Comparison of ENCODE assay signal across 21 cellular contexts in the genomic region with DNA sequence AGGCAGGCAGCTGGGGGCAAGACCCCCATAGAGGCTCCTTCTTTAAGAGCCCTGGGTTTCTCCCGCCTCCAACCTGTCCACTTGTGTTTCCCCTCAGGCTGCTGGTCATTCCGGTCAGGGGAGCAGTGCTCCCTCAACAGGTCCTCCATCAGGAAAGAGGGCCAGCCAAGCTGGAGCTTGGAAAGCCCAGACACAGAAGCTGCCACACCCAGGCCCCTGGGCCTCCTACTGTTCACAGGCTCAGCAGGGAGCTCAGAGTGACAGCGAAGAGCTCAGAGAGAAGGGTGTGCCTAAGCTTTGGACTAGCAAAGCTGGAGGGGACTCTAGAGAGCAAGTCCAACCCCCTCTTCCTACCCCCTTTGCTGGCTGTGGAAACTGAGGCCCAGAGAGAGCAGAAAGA. TPM values are rescaled to one million over a fixed set of nuclear protein-coding genes. Genes with fewer than 3 reads are reported as not detected.
"Had no signal": no experiment of that assay in that cellular context is flagged by ENCODE, and none has a peak within 500 bp of the region (broad histone marks: within the 10 kb centered on the region; RNA-seq: fewer than 3 reads in every experiment).

No MANE protein-coding gene starts in this region.

- H3K27ac Mint-ChIP-seq: activated CD4-positive, alpha-beta T cell treated with anti-CD3 and anti-CD28 coated beads, Interleukin-2, amount 10 ng/mL, durations not matched to agents 7 days and 5 days; activated naive CD8-positive, alpha-beta T cell; immature natural killer cell; T-helper 2 cell treated with Interferon-gamma antibody and Interleukin-4, amounts not matched to agents 5 μg/mL and 100 μg/mL, for 36 hours had no signal

- H3K36me3 Mint-ChIP-seq: activated naive CD8-positive, alpha-beta T cell had no signal

- H3K4me1 Mint-ChIP-seq: activated CD4-positive, alpha-beta T cell treated with anti-CD3 and anti-CD28 coated beads, Interleukin-2, amount 10 ng/mL, durations not matched to agents 7 days and 5 days; immature natural killer cell had no signal

- H3K9me3 Mint-ChIP-seq: activated CD4-positive, alpha-beta T cell treated with anti-CD3 and anti-CD28 coated beads, Interleukin-2, amount 10 ng/mL, durations not matched to agents 7 days and 5 days; immature natural killer cell; T-helper 2 cell treated with Interferon-gamma antibody and Interleukin-4, amounts not matched to agents 5 μg/mL and 100 μg/mL, for 36 hours had no signal

- H3K27me3 Mint-ChIP-seq: activated CD4-positive, alpha-beta T cell treated with anti-CD3 and anti-CD28 coated beads, Interleukin-2, amount 10 ng/mL, durations not matched to agents 7 days and 5 days; activated naive CD8-positive, alpha-beta T cell had no signal

- H3K27me3 ChIP-seq: body of pancreas, right lobe of liver, stomach had no signal

- H3K9me3 ChIP-seq: body of pancreas, lower lobe of right lung, right lobe of liver, stomach, thoracic aorta had no signal

- H3K4me3 ChIP-seq: body of pancreas, lower lobe of right lung, right lobe of liver, stomach, thoracic aorta had no signal

- H3K27ac ChIP-seq: body of pancreas, lower lobe of right lung, right lobe of liver, stomach, thoracic aorta had no signal

- DNase-seq: activated CD4-positive, alpha-beta T cell treated with anti-CD3 and anti-CD28 coated beads, Interleukin-2, amount 10 ng/mL, durations not matched to agents 7 days and 5 days; activated gamma-delta T cell treated with Interleukin-2 at 50 U/mL for 16 hours; amniotic stem cell; body of pancreas; central memory CD4-positive, alpha-beta T cell; cortex of kidney; effector CD8-positive, alpha-beta T cell; foreskin melanocyte; head of caudate nucleus; immature natural killer cell; lower lobe of right lung; right lobe of liver; stomach had no signal

- H3K4me3 Mint-ChIP-seq: activated CD4-positive, alpha-beta T cell treated with anti-CD3 and anti-CD28 coated beads, Interleukin-2, amount 10 ng/mL, durations not matched to agents 7 days and 5 days; activated naive CD8-positive, alpha-beta T cell; immature natural killer cell; T-helper 2 cell treated with Interferon-gamma antibody and Interleukin-4, amounts not matched to agents 5 μg/mL and 100 μg/mL, for 36 hours had no signal

- ATAC-seq: body of pancreas, lower lobe of right lung, right lobe of liver had no signal

- H3K36me3 ChIP-seq: lower lobe of right lung, right lobe of liver, stomach, thoracic aorta had no signal

- H3K4me1 ChIP-seq: lower lobe of right lung, right lobe of liver, stomach had no signal

RNA-seq across cellular contexts. Expression of gene CDCP2, which starts 10.3 kb away (rescaled TPM):
- total RNA-seq: activated CD4-positive, alpha-beta T cell treated with anti-CD3 and anti-CD28 coated beads, Interleukin-2, amount 10 ng/mL, durations not matched to agents 7 days and 5 days; body of pancreas; endothelial cell of umbilical vein; fibroblast of lung; lower lobe of right lung; myocyte; osteocyte; pulmonary artery endothelial cell; right lobe of liver; thoracic aorta had no signal
